In genomic region chr7:73324081-73324845, GRCh38 we compare ENCODE assay signal across 1 cellular context.
TF ChIP-seq lines count a peak whose summit lies in the region.
"Not testable (repeated sequence)": the region's sequence is repeated elsewhere in the genome, so short reads cannot be mapped to it uniquely, and the experiment has no call there.

No MANE protein-coding gene starts in this region.

TF ChIP-seq in HepG2, 621 proteins besides CTCF, POLR2A, EP300 and RAD21 (continued from another document and continues in another):
- TF ChIP-seq POGK (CRISPR knock-in tag; conservative IDR thresholded peaks at IDR 0.05), result 0 out of 2 replicates have a peak, but pooled peaks have one; percentile 22
- TF ChIP-seq, protein P1, sequence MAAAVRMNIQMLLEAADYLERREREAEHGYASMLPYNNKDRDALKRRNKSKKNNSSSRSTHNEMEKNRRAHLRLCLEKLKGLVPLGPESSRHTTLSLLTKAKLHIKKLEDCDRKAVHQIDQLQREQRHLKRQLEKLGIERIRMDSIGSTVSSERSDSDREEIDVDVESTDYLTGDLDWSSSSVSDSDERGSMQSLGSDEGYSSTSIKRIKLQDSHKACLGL (CRISPR knock-in tag; IDR thresholded peaks at IDR 0.05), result peak; percentile 61; the same call in 1 of the 2 replicates
- TF ChIP-seq ZNF160 (CRISPR knock-in tag; IDR thresholded peaks at IDR 0.05), result peak; percentile 63; the same call in 1 of the 2 replicates
- peak; percentile 34; the same call in 1 of the 2 replicates for TF ChIP-seq ZFY (CRISPR knock-in tag; IDR thresholded peaks at IDR 0.05)
- TF ChIP-seq KDM5B (CRISPR knock-in tag; IDR thresholded peaks at IDR 0.05; ENCODE audit: borderline replicate concordance), result 0 out of 2 replicates have a peak, but pooled peaks have one; percentile 61
- TF ChIP-seq MEIS1 (CRISPR knock-in tag; IDR thresholded peaks at IDR 0.05; ENCODE audit: borderline replicate concordance), result 0 out of 2 replicates have a peak, but pooled peaks have one; percentile 40
- TF ChIP-seq ZFX (CRISPR knock-in tag; IDR thresholded peaks at IDR 0.05; ENCODE audit: low read depth), result peak; percentile 47
- TF ChIP-seq TFDP1 (CRISPR knock-in tag; IDR thresholded peaks at IDR 0.05; ENCODE audit: borderline replicate concordance), result 0 out of 2 replicates have a peak, but pooled peaks have one; percentile 38
- peak; percentile 95 for TF ChIP-seq ZNF121 (CRISPR knock-in tag; IDR thresholded peaks at IDR 0.05)
- TF ChIP-seq ZNF724P (CRISPR knock-in tag; IDR thresholded peaks at IDR 0.05; ENCODE audit: borderline replicate concordance), result 0 out of 2 replicates have a peak, but pooled peaks have one; percentile 67
- peak; percentile 59; the same call in 1 of the 2 replicates for TF ChIP-seq ZNF292 (CRISPR knock-in tag; IDR thresholded peaks at IDR 0.05; ENCODE audit: borderline replicate concordance, low read depth)
- TF ChIP-seq ZNF710 (CRISPR knock-in tag; IDR thresholded peaks at IDR 0.05; ENCODE audit: borderline replicate concordance), result 0 out of 2 replicates have a peak, but pooled peaks have one; percentile 72
- TF ChIP-seq HNRNPLL (IDR thresholded peaks at IDR 0.05; ENCODE audit: low read depth, low read length, poor library complexity, severe bottlenecking), result peak; percentile 30
- 0 out of 2 replicates have a peak, but pooled peaks have one; percentile 38 for TF ChIP-seq ATF7-NPFF (CRISPR knock-in tag; IDR thresholded peaks at IDR 0.05; ENCODE audit: low read depth)
- TF ChIP-seq ZNF776 (CRISPR knock-in tag; IDR thresholded peaks at IDR 0.05), result 0 out of 2 replicates have a peak, but pooled peaks have one; percentile 45
- peak; percentile 31; the same call in 1 of the 2 replicates for TF ChIP-seq FOXP4 (CRISPR knock-in tag; IDR thresholded peaks at IDR 0.05)
- TF ChIP-seq IRF9 (CRISPR knock-in tag; IDR thresholded peaks at IDR 0.05; ENCODE audit: borderline replicate concordance), result 0 out of 2 replicates have a peak, but pooled peaks have one; percentile 38
- peak; percentile 57; the same call in 1 of the 2 replicates for TF ChIP-seq ZNF788 (CRISPR knock-in tag; IDR thresholded peaks at IDR 0.05; ENCODE audit: borderline replicate concordance)
- peak; percentile 57; the same call in 1 of the 2 replicates for TF ChIP-seq GABPB1 (CRISPR knock-in tag; IDR thresholded peaks at IDR 0.05)
- TF ChIP-seq STAG1 (CRISPR knock-in tag; IDR thresholded peaks at IDR 0.05), result peak; percentile 81
- peak; percentile 63 for TF ChIP-seq RBFOX2 (IDR thresholded peaks at IDR 0.05; ENCODE audit: low read depth, low read length)
- 0 out of 2 replicates have a peak, but pooled peaks have one; percentile 26 for TF ChIP-seq DR1 (CRISPR knock-in tag; IDR thresholded peaks at IDR 0.05)
- TF ChIP-seq, protein P2, sequence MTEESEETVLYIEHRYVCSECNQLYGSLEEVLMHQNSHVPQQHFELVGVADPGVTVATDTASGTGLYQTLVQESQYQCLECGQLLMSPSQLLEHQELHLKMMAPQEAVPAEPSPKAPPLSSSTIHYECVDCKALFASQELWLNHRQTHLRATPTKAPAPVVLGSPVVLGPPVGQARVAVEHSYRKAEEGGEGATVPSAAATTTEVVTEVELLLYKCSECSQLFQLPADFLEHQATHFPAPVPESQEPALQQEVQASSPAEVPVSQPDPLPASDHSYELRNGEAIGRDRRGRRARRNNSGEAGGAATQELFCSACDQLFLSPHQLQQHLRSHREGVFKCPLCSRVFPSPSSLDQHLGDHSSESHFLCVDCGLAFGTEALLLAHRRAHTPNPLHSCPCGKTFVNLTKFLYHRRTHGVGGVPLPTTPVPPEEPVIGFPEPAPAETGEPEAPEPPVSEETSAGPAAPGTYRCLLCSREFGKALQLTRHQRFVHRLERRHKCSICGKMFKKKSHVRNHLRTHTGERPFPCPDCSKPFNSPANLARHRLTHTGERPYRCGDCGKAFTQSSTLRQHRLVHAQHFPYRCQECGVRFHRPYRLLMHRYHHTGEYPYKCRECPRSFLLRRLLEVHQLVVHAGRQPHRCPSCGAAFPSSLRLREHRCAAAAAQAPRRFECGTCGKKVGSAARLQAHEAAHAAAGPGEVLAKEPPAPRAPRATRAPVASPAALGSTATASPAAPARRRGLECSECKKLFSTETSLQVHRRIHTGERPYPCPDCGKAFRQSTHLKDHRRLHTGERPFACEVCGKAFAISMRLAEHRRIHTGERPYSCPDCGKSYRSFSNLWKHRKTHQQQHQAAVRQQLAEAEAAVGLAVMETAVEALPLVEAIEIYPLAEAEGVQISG (CRISPR knock-in tag; IDR thresholded peaks at IDR 0.05), result peak; percentile 55; the same call in 1 of the 2 replicates
- TF ChIP-seq ZNF614 (CRISPR knock-in tag; IDR thresholded peaks at IDR 0.05; ENCODE audit: borderline replicate concordance), result peak; percentile 62; the same call in 1 of the 2 replicates
- TF ChIP-seq, protein P3, sequence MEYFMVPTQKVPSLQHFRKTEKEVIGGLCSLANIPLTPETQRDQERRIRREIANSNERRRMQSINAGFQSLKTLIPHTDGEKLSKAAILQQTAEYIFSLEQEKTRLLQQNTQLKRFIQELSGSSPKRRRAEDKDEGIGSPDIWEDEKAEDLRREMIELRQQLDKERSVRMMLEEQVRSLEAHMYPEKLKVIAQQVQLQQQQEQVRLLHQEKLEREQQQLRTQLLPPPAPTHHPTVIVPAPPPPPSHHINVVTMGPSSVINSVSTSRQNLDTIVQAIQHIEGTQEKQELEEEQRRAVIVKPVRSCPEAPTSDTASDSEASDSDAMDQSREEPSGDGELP (IDR thresholded peaks at IDR 0.05; ENCODE audit: borderline replicate concordance, low read depth), result peak; percentile 22; the same call in 1 of the 2 replicates
- TF ChIP-seq, protein P4, sequence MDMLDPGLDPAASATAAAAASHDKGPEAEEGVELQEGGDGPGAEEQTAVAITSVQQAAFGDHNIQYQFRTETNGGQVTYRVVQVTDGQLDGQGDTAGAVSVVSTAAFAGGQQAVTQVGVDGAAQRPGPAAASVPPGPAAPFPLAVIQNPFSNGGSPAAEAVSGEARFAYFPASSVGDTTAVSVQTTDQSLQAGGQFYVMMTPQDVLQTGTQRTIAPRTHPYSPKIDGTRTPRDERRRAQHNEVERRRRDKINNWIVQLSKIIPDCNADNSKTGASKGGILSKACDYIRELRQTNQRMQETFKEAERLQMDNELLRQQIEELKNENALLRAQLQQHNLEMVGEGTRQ (IDR thresholded peaks at IDR 0.05; ENCODE audit: low read depth, low read length), result peak; percentile 46; the same call in 1 of the 2 replicates
- TF ChIP-seq, protein P4 (CRISPR knock-in tag; IDR thresholded peaks at IDR 0.05; ENCODE audit: borderline replicate concordance), result not testable (repeated sequence)
- peak; percentile 83 for TF ChIP-seq ZNF687 (CRISPR knock-in tag; IDR thresholded peaks at IDR 0.05)
- TF ChIP-seq PITX1 (CRISPR knock-in tag; IDR thresholded peaks at IDR 0.05), result peak; percentile 23; the same call in 1 of the 2 replicates
- TF ChIP-seq ZBTB20 (CRISPR knock-in tag; IDR thresholded peaks at IDR 0.05; ENCODE audit: borderline replicate concordance, low read depth), result peak; percentile 40; the same call in 1 of the 2 replicates
- TF ChIP-seq, protein P5, sequence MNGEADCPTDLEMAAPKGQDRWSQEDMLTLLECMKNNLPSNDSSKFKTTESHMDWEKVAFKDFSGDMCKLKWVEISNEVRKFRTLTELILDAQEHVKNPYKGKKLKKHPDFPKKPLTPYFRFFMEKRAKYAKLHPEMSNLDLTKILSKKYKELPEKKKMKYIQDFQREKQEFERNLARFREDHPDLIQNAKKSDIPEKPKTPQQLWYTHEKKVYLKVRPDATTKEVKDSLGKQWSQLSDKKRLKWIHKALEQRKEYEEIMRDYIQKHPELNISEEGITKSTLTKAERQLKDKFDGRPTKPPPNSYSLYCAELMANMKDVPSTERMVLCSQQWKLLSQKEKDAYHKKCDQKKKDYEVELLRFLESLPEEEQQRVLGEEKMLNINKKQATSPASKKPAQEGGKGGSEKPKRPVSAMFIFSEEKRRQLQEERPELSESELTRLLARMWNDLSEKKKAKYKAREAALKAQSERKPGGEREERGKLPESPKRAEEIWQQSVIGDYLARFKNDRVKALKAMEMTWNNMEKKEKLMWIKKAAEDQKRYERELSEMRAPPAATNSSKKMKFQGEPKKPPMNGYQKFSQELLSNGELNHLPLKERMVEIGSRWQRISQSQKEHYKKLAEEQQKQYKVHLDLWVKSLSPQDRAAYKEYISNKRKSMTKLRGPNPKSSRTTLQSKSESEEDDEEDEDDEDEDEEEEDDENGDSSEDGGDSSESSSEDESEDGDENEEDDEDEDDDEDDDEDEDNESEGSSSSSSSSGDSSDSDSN (CRISPR knock-in tag; IDR thresholded peaks at IDR 0.05), result peak; percentile 64
